8 cellular contexts compared by ENCODE assay signal in the genomic region with DNA sequence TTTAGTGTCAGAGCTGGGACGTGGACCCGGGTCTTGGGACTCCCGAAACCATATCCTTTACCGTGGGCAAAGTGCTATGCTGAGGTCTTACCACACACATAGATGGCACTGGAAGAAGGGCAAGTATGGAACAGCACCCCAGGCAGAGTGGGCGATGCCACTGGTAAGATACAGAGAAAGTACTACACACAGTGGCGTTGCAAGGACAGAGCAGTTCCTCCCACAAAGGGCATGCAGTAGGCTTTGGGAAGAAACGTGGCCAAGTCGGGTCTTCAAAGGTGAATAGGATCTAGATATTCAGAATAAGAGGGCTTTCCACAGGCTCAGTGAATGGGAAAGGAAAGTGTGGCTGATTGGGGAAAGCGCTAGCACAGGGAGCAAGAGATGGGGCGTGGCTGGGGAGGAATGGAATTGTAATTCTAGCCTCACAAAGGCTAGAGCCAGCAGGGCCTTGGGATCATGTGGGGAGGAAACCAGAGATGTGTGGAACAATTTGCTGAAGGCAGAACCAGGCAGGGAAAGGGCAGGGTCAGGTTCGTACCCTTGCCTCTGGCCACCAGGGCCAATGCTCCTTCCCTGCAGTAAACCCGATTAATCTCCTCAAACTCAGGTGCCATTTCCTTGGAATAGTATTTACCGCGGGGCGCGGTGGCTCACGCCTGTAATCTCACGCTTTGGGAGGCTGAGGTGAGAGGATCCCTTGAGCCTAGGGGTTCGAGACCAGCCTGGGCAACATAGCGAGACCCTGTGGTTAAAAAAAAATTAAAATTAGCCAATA. TPM values are rescaled to one million over a fixed set of nuclear protein-coding genes. Genes with fewer than 3 reads are reported as not detected.
DNase-seq lines count a peak whose midpoint lies in the region; ATAC-seq, FAIRE-seq and TF ChIP-seq lines count a peak whose summit lies in the region.

No MANE protein-coding gene starts in this region.

- peaks cover 0 to 3% (median 0%) of the 10 kb centered on the region in 5 donors for H3K36me3 Mint-ChIP-seq in naive thymus-derived CD4-positive, alpha-beta T cell

- CTCF ChIA-PET in endothelial cell of umbilical vein (lab: Charles Lee): interaction anchor here (2.1 kb wide), 1 partner anchor 10 kb away, joined by 10 read pairs; no protein-coding TSS in a partner anchor
- CTCF ChIA-PET in naive thymus-derived CD4-positive, alpha-beta T cell (lab: Charles Lee): interaction anchor here (0.6 to 3.5 kb wide), 10 partner anchors 9 to 40 kb away, joined by 3 to 24 read pairs (median 6); no protein-coding TSS in a partner anchor

- no peak overlapping the region for H3K4me3 ChIP-seq in endothelial cell of umbilical vein (replicated peaks in 1 of 3; ENCODE audit: insufficient read depth in 1 of 3, low read depth in 1 of 3, low read length in 3 of 3)
- peak overlapping the region; percentile 92 for H3K4me3 ChIP-seq in naive thymus-derived CD4-positive, alpha-beta T cell (ENCODE audit: low read length)

- H3K79me2 ChIP-seq in endothelial cell of umbilical vein (ENCODE audit: control insufficient read depth, insufficient read depth, low read length): no peaks in the 10 kb centered on the region

- no peaks in the 10 kb centered on the region for H3K27me3 ChIP-seq in endothelial cell of umbilical vein (ENCODE audit: control insufficient read depth in 2 of 2, insufficient read depth in 2 of 2, low read length in 2 of 2)
- H3K27me3 ChIP-seq in naive thymus-derived CD4-positive, alpha-beta T cell (ENCODE audit: control insufficient read depth in 2 of 2, insufficient read depth in 2 of 2, low read length in 2 of 2): no peaks in the 10 kb centered on the region

- no peaks in the 10 kb centered on the region for H3K36me3 ChIP-seq in endothelial cell of umbilical vein (ENCODE audit: control insufficient read depth in 2 of 2, extremely low read depth in 1 of 2, insufficient read depth in 2 of 2, low read length in 2 of 2)
- H3K36me3 ChIP-seq in naive thymus-derived CD4-positive, alpha-beta T cell (ENCODE audit: control insufficient read depth in 2 of 3, insufficient read depth in 3 of 3, low read length in 3 of 3): no peaks in the 10 kb centered on the region

- no peaks in the 10 kb centered on the region for H3K9me3 ChIP-seq in endothelial cell of umbilical vein (replicated peaks; ENCODE audit: control insufficient read depth, insufficient read depth, low read length)
- H3K9me3 ChIP-seq in naive thymus-derived CD4-positive, alpha-beta T cell (ENCODE audit: control insufficient read depth in 2 of 3, low read length in 3 of 3): no peaks in the 10 kb centered on the region

- no peaks in the 10 kb centered on the region for H3K9me1 ChIP-seq in endothelial cell of umbilical vein (replicated peaks; ENCODE audit: control insufficient read depth, extremely low read depth, insufficient read depth, low read length)

- no peak for ATAC-seq in naive thymus-derived CD4-positive, alpha-beta T cell
- ATAC-seq in HG03039 (IDR thresholded peaks at IDR 0.05; ENCODE audit: unreplicated experiment): no peak
- ATAC-seq in GM18511 (IDR thresholded peaks at IDR 0.05; ENCODE audit: unreplicated experiment): no peak

- H3K9me3 Mint-ChIP-seq in naive thymus-derived CD4-positive, alpha-beta T cell: peaks cover 0 to 2% (median 0%) of the 10 kb centered on the region in 11 donors

- POLR2A ChIA-PET in endothelial cell of umbilical vein (lab: Charles Lee): interaction anchor here (1.4 to 1.7 kb wide), 2 partner anchors 10 to 35 kb away, joined by 7 to 13 read pairs; partner anchors contain the start of gene PCBP1
- POLR2A ChIA-PET in naive thymus-derived CD4-positive, alpha-beta T cell (lab: Charles Lee): interaction anchor here (1.1 to 28.6 kb wide), 9 partner anchors 13 to 209 kb away, joined by 4 to 1973 read pairs (median 7); partner anchors contain the start of genes MXD1, PCBP1 and SNRPG

- H2AFZ ChIP-seq in endothelial cell of umbilical vein (ENCODE audit: low read depth, low read length): peak overlapping the region; percentile 40

- no peak for TF ChIP-seq POLR2A in GM12891 (IDR thresholded peaks at IDR 0.05; ENCODE audit: low read depth, low read length)
- no peak for TF ChIP-seq POLR2A in endothelial cell of umbilical vein (IDR thresholded peaks at IDR 0.05; ENCODE audit: low read depth, low read length)

- H3K27ac ChIP-seq in endothelial cell of umbilical vein (ENCODE audit: insufficient read depth, low read depth, low read length): no peak overlapping the region
- peak overlapping the region; percentile 97 for H3K27ac ChIP-seq in naive thymus-derived CD4-positive, alpha-beta T cell (ENCODE audit: low read depth, low read length)

- H4K20me1 ChIP-seq in endothelial cell of umbilical vein (replicated peaks; ENCODE audit: control insufficient read depth, extremely low read depth, insufficient read depth, low read length): no peaks in the 10 kb centered on the region

- dilution Hi-C loops in endothelial cell of umbilical vein (cut with MboI; ENCODE audit: extremely low pct_ligation_motif_present, low sequenced_read_pairs): no loop called here

- no peaks in the 10 kb centered on the region for H3K27me3 Mint-ChIP-seq in naive thymus-derived CD4-positive, alpha-beta T cell

- peak; percentile 16 for FAIRE-seq in GM12891 (lab: Jason Lieb, UNC)
- FAIRE-seq in endothelial cell of umbilical vein (lab: Jason Lieb, UNC): no peak

- H3K4me2 ChIP-seq in endothelial cell of umbilical vein (ENCODE audit: insufficient read depth, low read length): no peak overlapping the region

- intact Hi-C loops in endothelial cell of umbilical vein (cut with micrococcal nuclease): no loop called here
- intact Hi-C loops in naive thymus-derived CD4-positive, alpha-beta T cell (cut with micrococcal nuclease): loop anchor here in 1 of 2 donors (1.0 kb wide), 1 partner anchor 8 kb away; no protein-coding TSS in a partner anchor

- peaks cover 14% of the 10 kb centered on the region for H3K4me1 ChIP-seq in endothelial cell of umbilical vein (ENCODE audit: control insufficient read depth, extremely low read depth, insufficient read depth, low read length)
- peaks cover 49 to 54% of the 10 kb centered on the region in 2 donors for H3K4me1 ChIP-seq in naive thymus-derived CD4-positive, alpha-beta T cell (ENCODE audit: control insufficient read depth in 2 of 2, insufficient read depth in 2 of 2, low read length in 2 of 2)

- peak overlapping the region; percentile 96 to 100 (median 99) for H3K27ac Mint-ChIP-seq in naive thymus-derived CD4-positive, alpha-beta T cell

- no TSS peak for BruUV-seq in endothelial cell of umbilical vein (replicated peaks; lab: Mats Ljungman, UMichigan)

- peak overlapping the region; percentile 84 to 99 (median 96) for H3K4me3 Mint-ChIP-seq in naive thymus-derived CD4-positive, alpha-beta T cell

- DNase-seq in GM12891 (ENCODE audit: insufficient read length, low spot score) (no peak), RPMI7951 (ENCODE audit: low read depth) (peak; percentile 89), endothelial cell of umbilical vein (ENCODE audit: low read depth, low spot score) (no peak), RKO (ENCODE audit: low spot score) (no peak), glomerular visceral epithelial cell (ENCODE audit: extremely low spot score) (no peak)
- no peak for DNase-seq in naive thymus-derived CD4-positive, alpha-beta T cell

- TF ChIP-seq CTCF in endothelial cell of umbilical vein (IDR thresholded peaks at IDR 0.05; ENCODE audit: extremely low read depth in 1 of 2, insufficient read depth in 1 of 2, low read depth in 1 of 2, low read length in 2 of 2): no peak

- H3K4me1 Mint-ChIP-seq in naive thymus-derived CD4-positive, alpha-beta T cell: peaks cover 48 to 84% (median 74%) of the 10 kb centered on the region in 7 donors

- H3K9ac ChIP-seq in endothelial cell of umbilical vein (replicated peaks; ENCODE audit: extremely low read depth, insufficient read depth, low read length): no peak overlapping the region

TF ChIP-seq in GM12891, 5 proteins besides CTCF, POLR2A, EP300 and RAD21:
- no peak for TF ChIP-seq POU2F2 (IDR thresholded peaks at IDR 0.05; ENCODE audit: low read depth, low read length)
- TF ChIP-seq SPI1 (IDR thresholded peaks at IDR 0.05; ENCODE audit: low read depth, low read length): no peak
- TF ChIP-seq PAX5 (IDR thresholded peaks at IDR 0.05; ENCODE audit: insufficient read depth, low read length, severe bottlenecking): no peak
- TF ChIP-seq TAF1 (IDR thresholded peaks at IDR 0.05; ENCODE audit: low read depth, low read length): no peak
- no peak for TF ChIP-seq POLR2AphosphoS5 (IDR thresholded peaks at IDR 0.05; ENCODE audit: low read depth, low read length)

TF ChIP-seq in endothelial cell of umbilical vein, 7 proteins besides CTCF, POLR2A, EP300 and RAD21:
- TF ChIP-seq GATA2 (IDR thresholded peaks at IDR 0.05; ENCODE audit: insufficient read depth, insufficient read length, low read depth, low read length) (no peak), MYC (IDR thresholded peaks at IDR 0.05; ENCODE audit: low read depth, low read length) (no peak), POLR2AphosphoS5 (IDR thresholded peaks at IDR 0.05; ENCODE audit: insufficient read depth, low read depth, low read length) (no peak), FOS (IDR thresholded peaks at IDR 0.05; ENCODE audit: borderline replicate concordance, insufficient read depth, low read length) (no peak), JUN (IDR thresholded peaks at IDR 0.05; ENCODE audit: borderline replicate concordance, insufficient read depth, insufficient read length, low read depth) (no peak), EZH2 (IDR thresholded peaks at IDR 0.05; ENCODE audit: borderline replicate concordance, low read depth, low read length, severe bottlenecking) (no peak)
- TF ChIP-seq, protein P1, sequence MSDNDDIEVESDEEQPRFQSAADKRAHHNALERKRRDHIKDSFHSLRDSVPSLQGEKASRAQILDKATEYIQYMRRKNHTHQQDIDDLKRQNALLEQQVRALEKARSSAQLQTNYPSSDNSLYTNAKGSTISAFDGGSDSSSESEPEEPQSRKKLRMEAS (IDR thresholded peaks at IDR 0.05; ENCODE audit: insufficient read depth, insufficient read length): no peak

RNA-seq across cellular contexts. Expression of gene PCBP1, which starts 36.0 kb away (rescaled TPM):
- polyA plus RNA-seq in GM12891 (2012; ENCODE audit: low read depth, missing spikeins): 235 TPM
- 46.0 and 46.7 TPM in 2 replicates for total RNA-seq in RPMI7951 (2014; rRNA removed; shearing (Covaris generic))
- 342 and 360 TPM in 2 replicates for total RNA-seq in endothelial cell of umbilical vein
- 181 and 196 TPM in 2 replicates for polyA plus RNA-seq in endothelial cell of umbilical vein
- polyA plus RNA-seq in endothelial cell of umbilical vein (2011; cell fraction: cytosol; rRNA removed): 162 and 170 TPM in 2 replicates
- polyA plus RNA-seq in endothelial cell of umbilical vein (2011; cell fraction: nucleus; rRNA removed): 77.1 and 86.7 TPM in 2 replicates
- 304 and 311 TPM in 2 replicates for polyA plus RNA-seq in endothelial cell of umbilical vein (2012)
- 98.7 and 112 TPM in 2 replicates for polyA minus RNA-seq in endothelial cell of umbilical vein
- 89.6 TPM for polyA minus RNA-seq in endothelial cell of umbilical vein (2011; cell fraction: cytosol; rRNA and poly(A)+ RNA removed)
- 37.1 and 39.4 TPM in 2 replicates for polyA minus RNA-seq in endothelial cell of umbilical vein (2011; cell fraction: nucleus; rRNA and poly(A)+ RNA removed)
- total RNA-seq in naive thymus-derived CD4-positive, alpha-beta T cell: 100 to 1,000 TPM; 257 to 487 (median 368) TPM
- polyA plus RNA-seq in naive thymus-derived CD4-positive, alpha-beta T cell: 100 to 1,000 TPM; 178 to 198 TPM
